ENCODE assay signal across 29 cellular contexts in the genomic region with DNA sequence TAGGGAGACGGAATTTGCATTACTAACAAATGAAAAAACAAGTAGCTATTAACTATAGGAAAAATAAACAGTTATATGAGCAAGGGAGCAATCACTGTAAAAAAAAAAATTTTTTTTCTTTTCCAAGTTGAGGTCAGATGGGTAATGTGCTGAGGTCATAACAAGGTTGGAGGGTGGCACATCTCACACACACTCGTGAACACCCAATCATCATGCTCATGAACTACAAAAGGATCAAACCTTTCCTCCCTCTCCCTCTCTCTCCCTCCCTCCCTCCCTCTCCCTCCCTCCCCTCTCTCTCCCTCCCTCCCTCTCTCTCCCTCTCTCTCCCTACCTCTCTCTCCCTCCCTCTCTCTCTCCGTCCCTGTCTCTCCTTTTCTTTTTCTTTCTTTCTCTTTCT.
"Had no signal": no experiment of that assay in that cellular context is flagged by ENCODE, and none has a peak within 500 bp of the region (broad histone marks: within the 10 kb centered on the region; RNA-seq: fewer than 3 reads in every experiment).

No MANE protein-coding gene starts in this region.

- H3K27ac Mint-ChIP-seq: activated CD4-positive, alpha-beta memory T cell treated with anti-CD3 and anti-CD28 coated beads, Interleukin-2, amount 10 ng/mL, durations not matched to agents 7 days and 5 days; activated CD4-positive, alpha-beta T cell treated with anti-CD3 and anti-CD28 coated beads, Interleukin-2, amount 10 ng/mL, durations not matched to agents 7 days and 5 days; activated T-cell treated with anti-CD3 and anti-CD28 coated beads, Interleukin-2, amount 50 U/mL, for 24 hours; endodermal cell; natural killer cell; neural progenitor cell; T-helper 17 cell had no signal

- H3K4me3 ChIP-seq: esophagus muscularis mucosa, heart left ventricle, neural progenitor cell, right atrium auricular region, upper lobe of left lung, vagina had no signal

- DNase-seq: activated CD4-positive, alpha-beta memory T cell treated with anti-CD3 and anti-CD28 coated beads, Interleukin-2, amount 10 ng/mL, durations not matched to agents 7 days and 5 days; activated CD4-positive, alpha-beta T cell treated with anti-CD3 and anti-CD28 coated beads for 1 hour; activated CD4-positive, alpha-beta T cell treated with anti-CD3 and anti-CD28 coated beads, Interleukin-2, amount 10 ng/mL, durations not matched to agents 7 days and 5 days; activated CD8-positive, alpha-beta memory T cell treated with anti-CD3 and anti-CD28 coated beads, Interleukin-2, amount 50 U/mL, for 48 hours; activated naive CD4-positive, alpha-beta T cell; activated T-cell treated with anti-CD3 and anti-CD28 coated beads, Interleukin-2, amount 50 U/mL, for 24 hours; amniotic stem cell; brain microvascular endothelial cell; endodermal cell; foreskin keratinocyte; heart left ventricle; hypothalamus; immature natural killer cell; mesenchymal stem cell; natural killer cell; occipital lobe; stimulated activated CD4-positive, alpha-beta T cell treated with anti-CD3 and anti-CD28 coated beads, Interleukin-15, amount 100 ng/mL, for 24 hours; stimulated activated CD4-positive, alpha-beta T cell treated with anti-CD3 and anti-CD28 coated beads, Interleukin-2, amount 100 ng/mL, for 24 hours; stimulated activated naive CD8-positive, alpha-beta T cell treated with anti-CD3 and anti-CD28 coated beads, Interleukin-15, amount 100 ng/mL, for 72 hours; substantia nigra; T-helper 17 cell; T1000; upper lobe of left lung had no signal

- H3K4me3 Mint-ChIP-seq: activated CD4-positive, alpha-beta memory T cell treated with anti-CD3 and anti-CD28 coated beads, Interleukin-2, amount 10 ng/mL, durations not matched to agents 7 days and 5 days; activated CD4-positive, alpha-beta T cell treated with anti-CD3 and anti-CD28 coated beads, Interleukin-2, amount 10 ng/mL, durations not matched to agents 7 days and 5 days; activated T-cell treated with anti-CD3 and anti-CD28 coated beads, Interleukin-2, amount 50 U/mL, for 24 hours; endodermal cell; immature natural killer cell; natural killer cell; neural progenitor cell; stimulated activated naive CD8-positive, alpha-beta T cell treated with anti-CD3 and anti-CD28 coated beads, Interleukin-15, amount 100 ng/mL, for 72 hours; T-helper 17 cell had no signal

- H3K4me1 ChIP-seq: esophagus muscularis mucosa, neural progenitor cell, parathyroid adenoma, right atrium auricular region, upper lobe of left lung had no signal

- H3K4me1 Mint-ChIP-seq: activated CD4-positive, alpha-beta memory T cell treated with anti-CD3 and anti-CD28 coated beads, Interleukin-2, amount 10 ng/mL, durations not matched to agents 7 days and 5 days; activated CD4-positive, alpha-beta T cell treated with anti-CD3 and anti-CD28 coated beads, Interleukin-2, amount 10 ng/mL, durations not matched to agents 7 days and 5 days; immature natural killer cell; natural killer cell; stimulated activated naive CD8-positive, alpha-beta T cell treated with anti-CD3 and anti-CD28 coated beads, Interleukin-15, amount 100 ng/mL, for 72 hours had no signal

- H3K9ac ChIP-seq: neural progenitor cell, parathyroid adenoma had no signal

- FAIRE-seq: astrocyte had no signal

- ATAC-seq: foreskin keratinocyte; heart left ventricle; natural killer cell; stimulated activated naive CD8-positive, alpha-beta T cell treated with anti-CD3 and anti-CD28 coated beads, Interleukin-15, amount 100 ng/mL, for 72 hours; T-helper 17 cell had no signal

- H3K9me3 Mint-ChIP-seq: activated CD4-positive, alpha-beta memory T cell treated with anti-CD3 and anti-CD28 coated beads, Interleukin-2, amount 10 ng/mL, durations not matched to agents 7 days and 5 days; activated CD4-positive, alpha-beta T cell treated with anti-CD3 and anti-CD28 coated beads, Interleukin-2, amount 10 ng/mL, durations not matched to agents 7 days and 5 days; activated T-cell treated with anti-CD3 and anti-CD28 coated beads, Interleukin-2, amount 50 U/mL, for 24 hours; endodermal cell; immature natural killer cell; natural killer cell; neural progenitor cell; stimulated activated naive CD8-positive, alpha-beta T cell treated with anti-CD3 and anti-CD28 coated beads, Interleukin-15, amount 100 ng/mL, for 72 hours had no signal

- H3K4me2 ChIP-seq: neural progenitor cell had no signal

- H3K27ac ChIP-seq: brain microvascular endothelial cell, esophagus muscularis mucosa, foreskin keratinocyte, heart left ventricle, neural progenitor cell, parathyroid adenoma, right atrium auricular region, upper lobe of left lung, vagina had no signal

- H3K27me3 ChIP-seq: brain microvascular endothelial cell, esophagus muscularis mucosa, foreskin keratinocyte, heart left ventricle, neural progenitor cell, right atrium auricular region, upper lobe of left lung, vagina had no signal

- H3K79me2 ChIP-seq: parathyroid adenoma had no signal

- H3K9me3 ChIP-seq: esophagus muscularis mucosa, heart left ventricle, right atrium auricular region, upper lobe of left lung, vagina had no signal

- H2AFZ ChIP-seq: neural progenitor cell, parathyroid adenoma had no signal

- H3K27me3 Mint-ChIP-seq: activated CD4-positive, alpha-beta memory T cell treated with anti-CD3 and anti-CD28 coated beads, Interleukin-2, amount 10 ng/mL, durations not matched to agents 7 days and 5 days; activated CD4-positive, alpha-beta T cell treated with anti-CD3 and anti-CD28 coated beads, Interleukin-2, amount 10 ng/mL, durations not matched to agents 7 days and 5 days; activated T-cell treated with anti-CD3 and anti-CD28 coated beads, Interleukin-2, amount 50 U/mL, for 24 hours; stimulated activated naive CD8-positive, alpha-beta T cell treated with anti-CD3 and anti-CD28 coated beads, Interleukin-15, amount 100 ng/mL, for 72 hours; T-helper 17 cell had no signal
